ENCODE assay signal across 1 cellular context in genomic region chr22:50474711-50475651, GRCh38.
A peak's percentile ranks its signal among the peaks of the same experiment; 100 is the strongest.
TF ChIP-seq lines count a peak whose summit lies in the region.

TSS of gene SBF1 (minus strand) at chr22:50475035. CDS start at chr22:50474840, 195 bp downstream.

TF ChIP-seq in SK-N-SH, 30 proteins besides CTCF, POLR2A, EP300 and RAD21 (continued from another document):
- TF ChIP-seq FOXJ3 (CRISPR knock-in tag; IDR thresholded peaks at IDR 0.05), result no peak
- no peak; the same call in 1 of the 2 replicates for TF ChIP-seq MAX (IDR thresholded peaks at IDR 0.05; ENCODE audit: low read depth)
- TF ChIP-seq TAF1 (IDR thresholded peaks at IDR 0.05; ENCODE audit: borderline replicate concordance, low read depth, low read length), result peak; percentile 56; the same call in 1 of the 2 replicates
- peak; percentile 79 for TF ChIP-seq POLR2AphosphoS5 (IDR thresholded peaks at IDR 0.05; ENCODE audit: low read depth, low read length)
- peak; percentile 87 for TF ChIP-seq NRF1 (IDR thresholded peaks at IDR 0.05; ENCODE audit: low read depth, low read length)
- TF ChIP-seq JUND (IDR thresholded peaks at IDR 0.05), result no peak
- no peak for TF ChIP-seq ELF1 (IDR thresholded peaks at IDR 0.05)
- no peak for TF ChIP-seq ZBTB33 (IDR thresholded peaks at IDR 0.05; ENCODE audit: borderline replicate concordance, low read depth)
- TF ChIP-seq CHD2 (IDR thresholded peaks at IDR 0.05; ENCODE audit: low read length, partially characterized antibody), result peak; percentile 6
